ENCODE assay signal across 1 cellular context in genomic region chr19:45523642-45524256, GRCh38.
TF ChIP-seq lines count a peak whose summit lies in the region.

No MANE protein-coding gene starts in this region.

TF ChIP-seq in GM12878, 131 proteins besides CTCF, POLR2A, EP300 and RAD21 (continued from another document):
- no peak for TF ChIP-seq CUX1 (IDR thresholded peaks at IDR 0.05; ENCODE audit: insufficient replicate concordance, low read depth, low read length)
- TF ChIP-seq CEBPB (IDR thresholded peaks at IDR 0.05; ENCODE audit: borderline replicate concordance in 1 of 2, low read depth in 2 of 2, low read length in 2 of 2): no peak
- TF ChIP-seq HDGF (IDR thresholded peaks at IDR 0.05): no peak
- no peak for TF ChIP-seq CBFB (IDR thresholded peaks at IDR 0.05; ENCODE audit: low read depth)
- TF ChIP-seq ZBED1 (IDR thresholded peaks at IDR 0.05; ENCODE audit: borderline replicate concordance): no peak
- TF ChIP-seq PKNOX1 (IDR thresholded peaks at IDR 0.05): no peak
- peak; percentile 58; the same call in 1 of the 2 replicates for TF ChIP-seq IRF4 (IDR thresholded peaks at IDR 0.05; ENCODE audit: low read depth, low read length)
- no peak; the same call in 1 of the 2 replicates for TF ChIP-seq RCOR1 (conservative IDR thresholded peaks at IDR 0.05; ENCODE audit: low read depth, low read length)
- no peak; the same call in 1 of the 2 replicates for TF ChIP-seq RB1 (IDR thresholded peaks at IDR 0.05; ENCODE audit: borderline replicate concordance)
- no peak for TF ChIP-seq FOS (IDR thresholded peaks at IDR 0.05; ENCODE audit: borderline replicate concordance, extremely low read depth, insufficient read length)
- peak; percentile 16; the same call in 1 of the 2 replicates for TF ChIP-seq NBN (IDR thresholded peaks at IDR 0.05)
- TF ChIP-seq FOXM1 (IDR thresholded peaks at IDR 0.05; ENCODE audit: low read depth, low read length): no peak
- TF ChIP-seq MAX (IDR thresholded peaks at IDR 0.05; ENCODE audit: low read depth, low read length): peak; percentile 34; the same call in 1 of the 2 replicates
- TF ChIP-seq LARP7 (IDR thresholded peaks at IDR 0.05): peak; percentile 65; the same call in 1 of the 2 replicates
- no peak for TF ChIP-seq HSF1 (IDR thresholded peaks at IDR 0.05; ENCODE audit: low read depth, low read length)
- peak; percentile 90 for TF ChIP-seq SMC3 (IDR thresholded peaks at IDR 0.05; ENCODE audit: borderline replicate concordance, low read length)
- peak; percentile 95 for TF ChIP-seq SPI1 (IDR thresholded peaks at IDR 0.05; ENCODE audit: borderline replicate concordance, insufficient read depth, low read depth, low read length)
- no peak for TF ChIP-seq MYC (IDR thresholded peaks at IDR 0.05; ENCODE audit: insufficient read depth, insufficient read length, insufficient replicate concordance, low read length, severe bottlenecking)
- peak; percentile 95 for TF ChIP-seq HCFC1 (IDR thresholded peaks at IDR 0.05; ENCODE audit: low read length)
- peak; percentile 32; the same call in 1 of the 2 replicates for TF ChIP-seq NR2F1 (conservative IDR thresholded peaks at IDR 0.05)
- TF ChIP-seq ZNF384 (IDR thresholded peaks at IDR 0.05; ENCODE audit: borderline replicate concordance, low read depth, low read length): no peak; the same call in 1 of the 2 replicates
- peak; percentile 63; the same call in 1 of the 2 replicates for TF ChIP-seq TARDBP (IDR thresholded peaks at IDR 0.05; ENCODE audit: borderline replicate concordance)
- no peak; the same call in 1 of the 2 replicates for TF ChIP-seq ZBTB40 (IDR thresholded peaks at IDR 0.05; ENCODE audit: borderline replicate concordance)
- TF ChIP-seq TCF3 (IDR thresholded peaks at IDR 0.05; ENCODE audit: borderline replicate concordance, insufficient read depth, low read depth, low read length): no peak
- no peak for TF ChIP-seq ATF2 (IDR thresholded peaks at IDR 0.05; ENCODE audit: low read length)
- TF ChIP-seq JUNB (IDR thresholded peaks at IDR 0.05): no peak
- TF ChIP-seq KAT2A (conservative IDR thresholded peaks at IDR 0.05; ENCODE audit: control insufficient read depth, low read depth, low read length): no peak
- peak; percentile 61; the same call in 1 of the 2 replicates for TF ChIP-seq CREB1 (IDR thresholded peaks at IDR 0.05; ENCODE audit: low read depth)
- TF ChIP-seq EZH2 (IDR thresholded peaks at IDR 0.05; ENCODE audit: borderline replicate concordance, control insufficient read depth, low read depth, low read length): no peak
- no peak for TF ChIP-seq NR2C2 (IDR thresholded peaks at IDR 0.05; ENCODE audit: borderline replicate concordance, control insufficient read depth, insufficient read length, low read depth)
- TF ChIP-seq NFYA (IDR thresholded peaks at IDR 0.05; ENCODE audit: borderline replicate concordance, low read depth, low read length): no peak
- peak; percentile 68 for TF ChIP-seq YY1 (IDR thresholded peaks at IDR 0.05; ENCODE audit: low read depth, low read length)
- TF ChIP-seq RUNX3 (IDR thresholded peaks at IDR 0.05; ENCODE audit: low read length): peak; percentile 49
- TF ChIP-seq IRF5 (IDR thresholded peaks at IDR 0.05; ENCODE audit: borderline replicate concordance): no peak
- no peak for TF ChIP-seq ESRRA (IDR thresholded peaks at IDR 0.05; ENCODE audit: low read length)
- no peak for TF ChIP-seq CHD4 (IDR thresholded peaks at IDR 0.05)
